ENCODE assay signal across 8 cellular contexts in genomic region chr1:88892146-88892877, GRCh38. TPM values are rescaled to one million over a fixed set of nuclear protein-coding genes. Genes with fewer than 3 reads are reported as not detected.
A peak's percentile ranks its signal among the peaks of the same experiment; 100 is the strongest.
DNase-seq lines count a peak whose midpoint lies in the region; ATAC-seq and TF ChIP-seq lines count a peak whose summit lies in the region.

No MANE protein-coding gene starts in this region.

- H3K9me3 Mint-ChIP-seq in CD8-positive, alpha-beta memory T cell: no peaks in the 10 kb centered on the region

- peaks cover 36% of the 10 kb centered on the region for H3K4me1 ChIP-seq in CD8-positive, alpha-beta memory T cell (ENCODE audit: insufficient read depth, low read length)
- no peaks in the 10 kb centered on the region for H3K4me1 ChIP-seq in SJCRH30
- peaks cover 19 to 29% of the 10 kb centered on the region in 2 experiments for H3K4me1 ChIP-seq in neutrophil (ENCODE audit: control insufficient read depth in 1 of 2, insufficient read depth in 1 of 2, low read depth in 1 of 2, low read length in 1 of 2)

- peak overlapping the region; percentile 93 for H3K27ac ChIP-seq in CD8-positive, alpha-beta memory T cell (ENCODE audit: low read depth, low read length)
- H3K27ac ChIP-seq in SJCRH30 (no peak overlapping the region), neutrophil (peak overlapping the region; percentile 94)

- H3K9me3 ChIP-seq in CD8-positive, alpha-beta memory T cell (ENCODE audit: low read length): no peaks in the 10 kb centered on the region
- no peaks in the 10 kb centered on the region for H3K9me3 ChIP-seq in SJCRH30 (replicated peaks)
- H3K9me3 ChIP-seq in neutrophil: no peaks in the 10 kb centered on the region

- H3K4me1 Mint-ChIP-seq in CD8-positive, alpha-beta memory T cell: peaks cover 41 to 51% (median 48%) of the 10 kb centered on the region in 3 donors

- no peaks in the 10 kb centered on the region for H3K27me3 ChIP-seq in CD8-positive, alpha-beta memory T cell (ENCODE audit: insufficient read depth, low read length, poor library complexity, severe bottlenecking)
- no peaks in the 10 kb centered on the region for H3K27me3 ChIP-seq in SJCRH30
- no peaks in the 10 kb centered on the region for H3K27me3 ChIP-seq in neutrophil

- H3K36me3 Mint-ChIP-seq in CD8-positive, alpha-beta memory T cell: peaks cover 0 to 22% (median 0%) of the 10 kb centered on the region in 3 donors

- peak overlapping the region; percentile 81 for H3K4me3 ChIP-seq in CD8-positive, alpha-beta memory T cell (ENCODE audit: low read length)
- peak overlapping the region; percentile 94 for H3K4me3 ChIP-seq in SJCRH30
- peak overlapping the region; percentile 88 for H3K4me3 ChIP-seq in epithelial cell of proximal tubule (ENCODE audit: low read depth, low read length)
- H3K4me3 ChIP-seq in neutrophil (ENCODE audit: low read depth in 1 of 2, low read length in 1 of 2): peak overlapping the region; percentile 79 to 89

- no peak for ATAC-seq in GM18870 (IDR thresholded peaks at IDR 0.05; ENCODE audit: unreplicated experiment)
- ATAC-seq in GM19395 (IDR thresholded peaks at IDR 0.05; ENCODE audit: unreplicated experiment): no peak
- no peak for ATAC-seq in HG03432 (IDR thresholded peaks at IDR 0.05; ENCODE audit: unreplicated experiment)

- H3K4me3 Mint-ChIP-seq in CD8-positive, alpha-beta memory T cell: peak overlapping the region; percentile 94 to 99 (median 98)

- CTCF ChIA-PET in CD8-positive, alpha-beta memory T cell (lab: Charles Lee): interaction anchor here (1.5 kb wide), 1 partner anchor 15 kb away, joined by 4 read pairs; no protein-coding TSS in a partner anchor

- peaks cover 0 to 4% of the 10 kb centered on the region in 2 donors for H3K27me3 Mint-ChIP-seq in CD8-positive, alpha-beta memory T cell

- POLR2A ChIA-PET in CD8-positive, alpha-beta memory T cell (lab: Charles Lee): interaction anchor here (0.6 to 2.0 kb wide), 3 partner anchors 8 to 208 kb away, joined by 3 to 16 read pairs (median 3); partner anchors contain the start of gene PKN2

- peak in 2 of 5 donors; percentile 10 to 12 for DNase-seq in CD8-positive, alpha-beta memory T cell
- DNase-seq in HuH-7 (ENCODE audit: low spot score) (peak; percentile 28), SJCRH30 (peak; percentile 57 to 84), epithelial cell of proximal tubule (ENCODE audit: low read depth) (no peak)

- no peak for TF ChIP-seq CTCF in epithelial cell of proximal tubule (conservative IDR thresholded peaks at IDR 0.05; ENCODE audit: low read depth, low read length)
- no peak for TF ChIP-seq CTCF in neutrophil (IDR thresholded peaks at IDR 0.05)

- peak overlapping the region; percentile 89 to 99 (median 98) for H3K27ac Mint-ChIP-seq in CD8-positive, alpha-beta memory T cell

- H3K36me3 ChIP-seq in CD8-positive, alpha-beta memory T cell (ENCODE audit: insufficient read depth, low read length): no peaks in the 10 kb centered on the region
- H3K36me3 ChIP-seq in SJCRH30: no peaks in the 10 kb centered on the region
- peaks cover 9% of the 10 kb centered on the region for H3K36me3 ChIP-seq in neutrophil

RNA-seq across cellular contexts. Expression of gene GTF2B, which starts 0.9 kb away (rescaled TPM):
- total RNA-seq in CD8-positive, alpha-beta memory T cell: 10 to 100 TPM; 39.9 to 40.7 TPM
- 49.9 TPM for polyA plus RNA-seq in CD8-positive, alpha-beta memory T cell
- 48.6 and 49.0 TPM in 2 replicates for total RNA-seq in SJCRH30 (2014; rRNA removed; shearing (Covaris generic))
- total RNA-seq in epithelial cell of proximal tubule: 26.2 and 35.9 TPM in 2 replicates
